In genomic region chr7:90238583-90238982, GRCh38 we compare ENCODE assay signal across 20 cellular contexts. TPM values are rescaled to one million over a fixed set of nuclear protein-coding genes. Genes with fewer than 3 reads are reported as not detected.
"Had no signal": no experiment of that assay in that cellular context is flagged by ENCODE, and none has a peak within 500 bp of the region (broad histone marks: within the 10 kb centered on the region; RNA-seq: fewer than 3 reads in every experiment).

No MANE protein-coding gene starts in this region.

- ATAC-seq: activated T-helper 17 cell treated with anti-CD3 and anti-CD28 coated beads, Interleukin-2, amount 50 U/mL, for 72 hours; naive thymus-derived CD8-positive, alpha-beta T cell had no signal

- H3K4me1 ChIP-seq: ascending aorta, breast epithelium, left ventricle myocardium inferior had no signal

- H3K27me3 ChIP-seq: ascending aorta, breast epithelium, transverse colon had no signal

- H3K27ac ChIP-seq: ascending aorta, breast epithelium, left ventricle myocardium inferior, neutrophil, transverse colon had no signal

- DNase-seq: activated CD4-positive, CD25-positive, alpha-beta regulatory T cell treated with anti-CD3 and anti-CD28 coated beads, Interleukin-2, amount 50 U/mL, for 72 hours; activated naive CD4-positive, alpha-beta T cell treated with anti-CD3 and anti-CD28 coated beads for 36 hours; cerebellar nuclear complex; effector memory CD4-positive, alpha-beta T cell; foreskin fibroblast; hippocampal formation; kidney; left ventricle myocardium inferior; mesenchymal stem cell; naive thymus-derived CD8-positive, alpha-beta T cell; posterior cingulate gyrus; stimulated activated CD4-positive, alpha-beta T cell treated with anti-CD3 and anti-CD28 coated beads, Interleukin-2, amount 100 ng/mL, for 48 hours; stimulated activated naive CD4-positive, alpha-beta T cell treated with Interleukin-2 at 50 U/mL for 16 hours; T-helper 9 cell; transverse colon had no signal

- H3K36me3 ChIP-seq: breast epithelium, left ventricle myocardium inferior, neutrophil, transverse colon had no signal

- H3K4me3 ChIP-seq: ascending aorta, breast epithelium, left ventricle myocardium inferior, transverse colon had no signal

- H3K9me3 ChIP-seq: ascending aorta, breast epithelium, left ventricle myocardium inferior, neutrophil, transverse colon had no signal

RNA-seq across cellular contexts. Expression of gene CFAP69, which starts 6.4 kb away (rescaled TPM):
- polyA plus RNA-seq: naive thymus-derived CD8-positive, alpha-beta T cell had no signal

RNA-seq across cellular contexts. Expression of gene STEAP2, which starts 27.0 kb away (rescaled TPM):
- total RNA-seq: activated CD8-positive, alpha-beta memory T cell treated with anti-CD3 and anti-CD28 coated beads for 36 hours; activated naive CD4-positive, alpha-beta T cell treated with anti-CD3 and anti-CD28 coated beads for 36 hours; naive thymus-derived CD8-positive, alpha-beta T cell had no signal
- polyA plus RNA-seq: naive thymus-derived CD8-positive, alpha-beta T cell had no signal
